10 cellular contexts compared by ENCODE assay signal in genomic region chr16:89374393-89374948, GRCh38.
DNase-seq lines count a peak whose midpoint lies in the region; ATAC-seq and TF ChIP-seq lines count a peak whose summit lies in the region.
"Had no signal": no experiment of that assay in that cellular context is flagged by ENCODE, and none has a peak within 500 bp of the region (broad histone marks: within the 10 kb centered on the region; RNA-seq: fewer than 3 reads in every experiment).

No MANE protein-coding gene starts in this region.

- H3K4me2 ChIP-seq in trophoblast cell (ENCODE audit: low read length): no peak overlapping the region

- H3K9me3 ChIP-seq in endodermal cell (ENCODE audit: control insufficient read depth, low read length): no peaks in the 10 kb centered on the region
- H3K9me3 ChIP-seq in trophoblast cell (ENCODE audit: insufficient read depth, low read depth, low read length): no peaks in the 10 kb centered on the region
- no peaks in the 10 kb centered on the region for H3K9me3 ChIP-seq in MG63
- H3K9me3 ChIP-seq: colonic mucosa had no signal

- H3K4me1 ChIP-seq in endodermal cell (ENCODE audit: control insufficient read depth, insufficient read depth, low read length): no peaks in the 10 kb centered on the region
- peaks cover 15% of the 10 kb centered on the region in 2 experiments for H3K4me1 ChIP-seq in trophoblast cell (ENCODE audit: control insufficient read depth in 1 of 2, insufficient read depth in 2 of 2, low read length in 2 of 2)
- H3K4me1 ChIP-seq: colonic mucosa had no signal

- no peak overlapping the region for H3K4me3 Mint-ChIP-seq in endodermal cell
- H3K4me3 Mint-ChIP-seq in activated naive CD4-positive, alpha-beta T cell treated with anti-CD3 and anti-CD28 coated beads, Interleukin-2, amount 10 ng/mL, durations not matched to agents 7 days and 5 days: no peak overlapping the region

- peaks cover 23% of the 10 kb centered on the region for H3K79me2 ChIP-seq in trophoblast cell (ENCODE audit: control insufficient read depth, insufficient read depth, low read length, poor library complexity)

- H2BK5ac ChIP-seq in trophoblast cell (ENCODE audit: low read depth, low read length, poor library complexity): no peak overlapping the region

- H3K27me3 Mint-ChIP-seq in endodermal cell (ENCODE audit: insufficient read depth): no peaks in the 10 kb centered on the region
- H3K27me3 Mint-ChIP-seq in activated naive CD4-positive, alpha-beta T cell treated with anti-CD3 and anti-CD28 coated beads, Interleukin-2, amount 10 ng/mL, durations not matched to agents 7 days and 5 days: no peaks in the 10 kb centered on the region

- H3K4ac ChIP-seq in trophoblast cell (ENCODE audit: low read depth, low read length): peak overlapping the region; percentile 83

- DNase-seq in DMS53 treated with DMSO at 0.1 percent for 48 hours (lab: John Stamatoyannopoulos, UW; ENCODE audit: unreplicated experiment): peak; percentile 28
- DNase-seq in NCI-H524 (lab: John Stamatoyannopoulos, UW): peak; percentile 86 to 95
- DNase-seq in endodermal cell: peak; percentile 86
- no peak for DNase-seq in trophoblast cell
- DNase-seq in MG63: no peak
- no peak for DNase-seq in activated naive CD4-positive, alpha-beta T cell treated with anti-CD3 and anti-CD28 coated beads, Interleukin-2, amount 10 ng/mL, durations not matched to agents 7 days and 5 days
- no peak for DNase-seq in A172 (ENCODE audit: low spot score)
- DNase-seq: colonic mucosa, MM.1S had no signal

- peak overlapping the region; percentile 69 for H3K27ac Mint-ChIP-seq in endodermal cell
- H3K27ac Mint-ChIP-seq in activated naive CD4-positive, alpha-beta T cell treated with anti-CD3 and anti-CD28 coated beads, Interleukin-2, amount 10 ng/mL, durations not matched to agents 7 days and 5 days: no peak overlapping the region

- H3K9me3 Mint-ChIP-seq in endodermal cell: no peaks in the 10 kb centered on the region
- peaks cover 2% of the 10 kb centered on the region for H3K9me3 Mint-ChIP-seq in activated naive CD4-positive, alpha-beta T cell treated with anti-CD3 and anti-CD28 coated beads, Interleukin-2, amount 10 ng/mL, durations not matched to agents 7 days and 5 days

- no peak overlapping the region for H2BK12ac ChIP-seq in trophoblast cell (ENCODE audit: low read length)

- no peak overlapping the region for H3K18ac ChIP-seq in trophoblast cell (ENCODE audit: low read length)

- H2AK5ac ChIP-seq in trophoblast cell (ENCODE audit: low read length): no peak overlapping the region

- H2AFZ ChIP-seq in trophoblast cell (ENCODE audit: insufficient read depth, low read length, poor library complexity): no peak overlapping the region

- WGBS in endodermal cell (ENCODE audit: insufficient coverage in 1 of 2, insufficient read length in 1 of 2), 2 experiments: 81 to 85% methylated on average over 11 to 17 of the region's 18 CpGs
- no CpG with 5 or more reads among the region's 18 CpGs for WGBS in trophoblast cell (ENCODE audit: extremely low coverage, insufficient coverage, insufficient read length)

- no peaks in the 10 kb centered on the region for H3K79me1 ChIP-seq in trophoblast cell (ENCODE audit: low read length)

- peaks cover 27% of the 10 kb centered on the region for H3K4me1 Mint-ChIP-seq in endodermal cell
- peaks cover 35% of the 10 kb centered on the region for H3K4me1 Mint-ChIP-seq in activated naive CD4-positive, alpha-beta T cell treated with anti-CD3 and anti-CD28 coated beads, Interleukin-2, amount 10 ng/mL, durations not matched to agents 7 days and 5 days

- no peak overlapping the region for H4K12ac ChIP-seq in trophoblast cell (ENCODE audit: low read depth, low read length)

- H3K14ac ChIP-seq in trophoblast cell (ENCODE audit: low read length): no peak overlapping the region

- peaks cover 5% of the 10 kb centered on the region for H3K36me3 Mint-ChIP-seq in endodermal cell (ENCODE audit: low read depth)
- peaks cover 21% of the 10 kb centered on the region for H3K36me3 Mint-ChIP-seq in activated naive CD4-positive, alpha-beta T cell treated with anti-CD3 and anti-CD28 coated beads, Interleukin-2, amount 10 ng/mL, durations not matched to agents 7 days and 5 days

- H4K8ac ChIP-seq in trophoblast cell (ENCODE audit: low read depth, low read length): no peak overlapping the region

- TF ChIP-seq CTCF in endodermal cell (conservative IDR thresholded peaks at IDR 0.05): peak; percentile 46

- H3K9ac ChIP-seq in endodermal cell (ENCODE audit: extremely low read depth, low read length, poor library complexity, severe bottlenecking): no peak overlapping the region
- no peak overlapping the region for H3K9ac ChIP-seq in trophoblast cell (ENCODE audit: low read length)

- H3K27me3 ChIP-seq in endodermal cell (ENCODE audit: control insufficient read depth, insufficient read depth, low read length, poor library complexity, severe bottlenecking): no peaks in the 10 kb centered on the region
- no peaks in the 10 kb centered on the region for H3K27me3 ChIP-seq in trophoblast cell (ENCODE audit: insufficient read depth, low read length)
- no peaks in the 10 kb centered on the region for H3K27me3 ChIP-seq in MG63
- H3K27me3 ChIP-seq: colonic mucosa had no signal

- H3K27ac ChIP-seq in endodermal cell (ENCODE audit: low read depth, low read length) (peak overlapping the region; percentile 29), trophoblast cell (ENCODE audit: low read depth, low read length) (no peak overlapping the region)
- H3K27ac ChIP-seq: colonic mucosa had no signal

- no peak for ATAC-seq in GM21723 (IDR thresholded peaks at IDR 0.05; ENCODE audit: unreplicated experiment)

- CTCF ChIA-PET in activated naive CD4-positive, alpha-beta T cell treated with anti-CD3 and anti-CD28 coated beads, Interleukin-2, amount 10 ng/mL, durations not matched to agents 7 days and 5 days (lab: Charles Lee): interaction anchor here (1.8 kb wide), 1 partner anchor 12 kb away, joined by 4 read pairs; no protein-coding TSS in a partner anchor

- H2BK120ac ChIP-seq in trophoblast cell (ENCODE audit: insufficient read depth, low read length, poor library complexity): no peak overlapping the region

- no peak overlapping the region for H4K91ac ChIP-seq in trophoblast cell (ENCODE audit: low read depth, low read length)

- no peak overlapping the region for H3K23ac ChIP-seq in trophoblast cell (ENCODE audit: low read length)

- H3K4me3 ChIP-seq in endodermal cell (ENCODE audit: low read length) (no peak overlapping the region), trophoblast cell (ENCODE audit: low read depth, low read length) (no peak overlapping the region), MG63 (no peak overlapping the region)
- H3K4me3 ChIP-seq: colonic mucosa had no signal

- H3K36me3 ChIP-seq in endodermal cell (ENCODE audit: control insufficient read depth, insufficient read depth, low read length) (peaks cover 6% of the 10 kb centered on the region), trophoblast cell (ENCODE audit: control insufficient read depth in 1 of 2, insufficient read depth in 2 of 2, low read length in 2 of 2) (peaks cover 4 to 9% of the 10 kb centered on the region in 2 experiments), MG63 (no peaks in the 10 kb centered on the region; the same call in 1 of the 2 replicates)
- H3K36me3 ChIP-seq: colonic mucosa had no signal

Comparison
In these comparisons a context has a peak if more than half of its experiments do, and no peak if none do; other contexts are left out.
1. DNase-seq: peak in DMS53 treated with DMSO at 0.1 percent for 48 hours (single experiment), NCI-H524 (2 of 2) and endodermal cell (single experiment); none in trophoblast cell (0 of 2), MG63 (single experiment), activated naive CD4-positive, alpha-beta T cell treated with anti-CD3 and anti-CD28 coated beads, Interleukin-2, amount 10 ng/mL, durations not matched to agents 7 days and 5 days (single experiment) and A172 (single experiment).